Comparison of ENCODE assay signal across 9 cellular contexts in the genomic region with DNA sequence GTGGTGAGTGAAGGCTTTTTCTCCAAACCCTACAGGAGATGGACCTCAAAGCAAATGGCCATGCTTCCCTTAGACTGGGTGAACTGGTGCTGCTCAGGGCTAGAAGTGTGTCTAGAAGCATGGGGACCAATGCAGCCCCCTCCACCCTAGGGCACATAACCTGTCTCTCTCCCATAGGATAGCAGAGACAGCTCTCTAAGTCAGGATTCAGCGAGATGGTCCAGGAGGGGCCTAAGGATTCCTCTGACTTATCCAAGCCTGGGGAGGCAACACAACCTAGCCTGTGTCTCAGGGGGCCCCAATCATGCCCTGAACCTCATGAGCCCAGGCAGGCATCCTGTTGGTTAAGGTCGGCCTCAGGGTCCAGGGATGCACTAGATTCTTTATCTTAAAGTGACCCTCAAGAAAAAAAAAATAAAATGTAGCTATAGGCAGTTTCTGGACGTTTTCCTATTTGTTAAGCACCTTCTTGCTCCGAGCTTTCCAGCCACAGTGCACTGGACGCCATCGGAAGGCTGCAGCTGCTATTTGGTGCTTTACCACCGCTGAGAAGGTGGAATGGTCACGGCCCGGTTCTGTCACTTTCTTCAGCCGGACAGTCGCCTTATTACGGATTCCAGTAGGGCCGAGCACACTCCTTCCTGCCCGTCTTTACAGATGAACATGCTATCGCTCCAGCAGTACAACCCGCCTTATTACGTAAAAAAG. TPM values are rescaled to one million over a fixed set of nuclear protein-coding genes. Genes with fewer than 3 reads are reported as not detected.
DNase-seq lines count a peak whose midpoint lies in the region; ATAC-seq and TF ChIP-seq lines count a peak whose summit lies in the region.
"Had no signal": no experiment of that assay in that cellular context is flagged by ENCODE, and none has a peak within 500 bp of the region (broad histone marks: within the 10 kb centered on the region; RNA-seq: fewer than 3 reads in every experiment).

No MANE protein-coding gene starts in this region.

- H3K4me2 ChIP-seq in osteoblast (ENCODE audit: insufficient read depth, low read length) = peak overlapping the region; percentile 99

- no peaks in the 10 kb centered on the region for H3K27me3 ChIP-seq in AG04450 (ENCODE audit: control insufficient read depth, insufficient read depth, low read length)
- no peaks in the 10 kb centered on the region for H3K27me3 ChIP-seq in osteoblast (ENCODE audit: insufficient read depth, low read length)

- H2AFZ ChIP-seq in osteoblast (ENCODE audit: low read length) = peak overlapping the region; percentile 98

- no peak for ATAC-seq in GM19455 (IDR thresholded peaks at IDR 0.05; ENCODE audit: unreplicated experiment)
- no peak for ATAC-seq in GM18520 (IDR thresholded peaks at IDR 0.05; ENCODE audit: unreplicated experiment)

- no peaks in the 10 kb centered on the region for H4K20me1 ChIP-seq in osteoblast (ENCODE audit: insufficient read depth, low read length)

- H3K36me3 ChIP-seq in osteoblast (ENCODE audit: insufficient read depth, low read length) = no peaks in the 10 kb centered on the region

- H3K4me3 ChIP-seq in AG04450 (ENCODE audit: low read depth, low read length) (peak overlapping the region; percentile 47), fibroblast of mammary gland (ENCODE audit: control insufficient read depth, low read depth, low read length) (peak overlapping the region; percentile 25), osteoblast (ENCODE audit: insufficient read depth, low read length) (peak overlapping the region; percentile 91)

- in situ Hi-C loops in SK-MEL-5 (cut with HindIII; ENCODE audit: low pct_unique_long_range_greater_than_20kb, low sequenced_read_pairs) = no loop called here

- DNase-seq in AG04450 (ENCODE audit: low read depth, low spot score) (no peak), SK-MEL-5 (ENCODE audit: low read depth, low spot score) (peak; percentile 35), fibroblast of mammary gland (ENCODE audit: low read depth) (no peak), osteoblast (ENCODE audit: insufficient read length, low spot score, missing footprints) (peak; percentile 71), NCI-H2081 (lab: John Stamatoyannopoulos, UW) (no peak), NCI-H1694 (lab: John Stamatoyannopoulos, UW) (no peak)
- DNase-seq: activated CD8-positive, alpha-beta memory T cell treated with anti-CD3 and anti-CD28 coated beads, Interleukin-2, amount 50 U/mL, for 48 hours had no signal

- CTCF ChIA-PET in AG04450 (lab: Charles Lee) = interaction anchor here (0.6 kb wide), 1 partner anchor 15 kb away, joined by 7 read pairs; no protein-coding TSS in a partner anchor

- TF ChIP-seq CTCF in AG04450 (IDR thresholded peaks at IDR 0.05; ENCODE audit: low read depth, low read length) (no peak), fibroblast of mammary gland (conservative IDR thresholded peaks at IDR 0.05; ENCODE audit: control insufficient read depth, insufficient read depth, low read depth, low read length) (no peak), osteoblast (IDR thresholded peaks at IDR 0.05; ENCODE audit: extremely low read depth, low read depth, low read length) (no peak)

- peaks cover 33% of the 10 kb centered on the region for H3K4me1 ChIP-seq in osteoblast (ENCODE audit: insufficient read depth, low read length)

- H3K9me3 ChIP-seq in AG04450 (ENCODE audit: control insufficient read depth, insufficient read depth, low read length) (peaks cover 11% of the 10 kb centered on the region; the same call in 1 of the 2 replicates), osteoblast (ENCODE audit: low read depth, low read length) (no peaks in the 10 kb centered on the region)

- H3K27ac ChIP-seq in AG04450 (ENCODE audit: low read depth, low read length) = peak overlapping the region; percentile 52
- peak overlapping the region; percentile 97 for H3K27ac ChIP-seq in osteoblast (ENCODE audit: low read depth, low read length)

- H3K79me2 ChIP-seq in osteoblast (ENCODE audit: insufficient read depth, low read length) = peaks cover 8% of the 10 kb centered on the region

- POLR2A ChIA-PET in AG04450 (lab: Yijun Ruan, JAX) = no interaction called here

RNA-seq across cellular contexts. Expression of gene CCND1, which starts 5.0 kb away (rescaled TPM):
- polyA plus RNA-seq in AG04450 (2011; rRNA removed) = 249 and 276 TPM in 2 replicates
- 459 and 741 TPM in 2 replicates for polyA minus RNA-seq in AG04450 (2011; rRNA and poly(A)+ RNA removed)
- total RNA-seq in SK-MEL-5 (2014; rRNA removed; shearing (Covaris generic)) = 111 and 118 TPM in 2 replicates
- polyA plus RNA-seq in SK-MEL-5 (2015; cell fraction: cytosol; rRNA removed) = 146 and 173 TPM in 2 replicates
- 62.1 and 108 TPM in 2 replicates for polyA plus RNA-seq in SK-MEL-5 (2015; cell fraction: nucleus; rRNA removed)
- total RNA-seq in osteoblast = 187 and 237 TPM in 2 replicates

RNA-seq across cellular contexts. Expression of gene LTO1, which starts 39.2 kb away (rescaled TPM):
- 15.7 and 18.3 TPM in 2 replicates for polyA plus RNA-seq in AG04450 (2011; rRNA removed)
- 8.3 and 10.1 TPM in 2 replicates for polyA minus RNA-seq in AG04450 (2011; rRNA and poly(A)+ RNA removed)
- 39.9 and 46.7 TPM in 2 replicates for total RNA-seq in SK-MEL-5 (2014; rRNA removed; shearing (Covaris generic))
- 41.8 and 42.8 TPM in 2 replicates for polyA plus RNA-seq in SK-MEL-5 (2015; cell fraction: cytosol; rRNA removed)
- 143 and 149 TPM in 2 replicates for polyA plus RNA-seq in SK-MEL-5 (2015; cell fraction: nucleus; rRNA removed)
- 21.8 and 24.6 TPM in 2 replicates for total RNA-seq in osteoblast

Comparison
In these comparisons a context has a peak if more than half of its experiments do, and no peak if none do; other contexts are left out.
1. DNase-seq: peak in SK-MEL-5 (single experiment) and osteoblast (single experiment); none in AG04450 (single experiment), fibroblast of mammary gland (single experiment), NCI-H2081 (0 of 2) and NCI-H1694 (single experiment).
2. H3K4me3 ChIP-seq: peak in every context shown above with its lines; median percentile 91 in osteoblast; 47 in AG04450; 25 in fibroblast of mammary gland.